22 cellular contexts compared by ENCODE assay signal in the genomic region with DNA sequence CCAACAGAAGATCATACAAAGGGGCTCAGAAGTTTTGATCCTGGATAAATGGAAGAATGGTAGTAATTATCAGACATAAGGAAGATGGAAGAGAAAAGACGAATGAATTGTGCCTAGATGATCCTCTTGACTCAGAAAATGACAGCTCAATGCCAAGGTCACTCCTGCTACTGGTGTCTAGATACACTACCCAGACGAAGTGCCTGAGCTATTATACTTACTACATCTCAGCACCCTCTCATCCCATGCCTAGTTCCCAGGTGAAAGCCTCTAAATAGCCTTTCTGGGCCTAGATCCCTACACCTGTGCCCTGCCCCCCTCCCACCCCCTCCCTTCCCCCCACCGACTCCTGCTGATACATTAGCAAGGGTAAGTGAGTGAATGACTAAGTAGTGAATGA. TPM values are rescaled to one million over a fixed set of nuclear protein-coding genes. Genes with fewer than 3 reads are reported as not detected.
"Had no signal": no experiment of that assay in that cellular context is flagged by ENCODE, and none has a peak within 500 bp of the region (broad histone marks: within the 10 kb centered on the region; RNA-seq: fewer than 3 reads in every experiment).

No MANE protein-coding gene starts in this region.

- H3K27ac ChIP-seq: RWPE1, SJSA1, SK-N-MC had no signal

- H3K36me3 ChIP-seq: SJSA1 had no signal

- ATAC-seq: Panc1 had no signal

- H3K4me3 ChIP-seq: SJSA1, SK-N-MC had no signal

- DNase-seq: KBM-7, NCI-H1092, NCI-H1105 treated with DMSO at 0.1 percent for 48 hours, NCI-H1417 treated with DMSO at 0.1 percent for 48 hours, NCI-H146, NCI-H1694 treated with DMSO at 0.1 percent for 48 hours, NCI-H1930, NCI-H2081, NCI-H2107, NCI-H226, NCI-H446, NCI-H510A, NCI-H524 treated with DMSO at 0.1 percent for 48 hours, NCI-H69, NCI-H774, SHP77 treated with DMSO at 0.1 percent for 48 hours had no signal

- H3K9me3 ChIP-seq: SJSA1 had no signal

- H3K27me3 ChIP-seq: SJSA1 had no signal

RNA-seq across cellular contexts. Expression of a gene that starts 25.5 kb away (rescaled TPM):
- total RNA-seq: HT-29, LHCN-M2 had no signal
